Comparison of ENCODE assay signal across 22 cellular contexts in genomic region chr1:65042467-65042866, GRCh38.
"Had no signal": no experiment of that assay in that cellular context is flagged by ENCODE, and none has a peak within 500 bp of the region (broad histone marks: within the 10 kb centered on the region; RNA-seq: fewer than 3 reads in every experiment).

No MANE protein-coding gene starts in this region.

- H3K4me3 Mint-ChIP-seq: memory B cell; naive thymus-derived CD4-positive, alpha-beta T cell; natural killer cell treated with Interleukin-12 subunit alpha and Interleukin-12 subunit beta and Interleukin-15 and Interleukin-18, amount 100 ng/mL, for 72 hours; stimulated activated naive CD8-positive, alpha-beta T cell treated with anti-CD3 and anti-CD28 coated beads, Interleukin-15, Interleukin-2, amounts not matched to agents 100 ng/mL and 50 ng/mL, for 24 hours had no signal

- H3K27ac Mint-ChIP-seq: progenitor cell of endocrine pancreas; stimulated activated naive CD8-positive, alpha-beta T cell treated with anti-CD3 and anti-CD28 coated beads, Interleukin-15, Interleukin-2, amounts not matched to agents 100 ng/mL and 50 ng/mL, for 24 hours had no signal

- ATAC-seq: left cardiac atrium; left lobe of liver; left ventricle myocardium superior; mucosa of descending colon; naive thymus-derived CD4-positive, alpha-beta T cell; right lobe of liver; upper lobe of right lung had no signal

- H3K27me3 Mint-ChIP-seq: memory B cell; naive thymus-derived CD4-positive, alpha-beta T cell; natural killer cell treated with Interleukin-12 subunit alpha and Interleukin-12 subunit beta and Interleukin-15 and Interleukin-18, amount 100 ng/mL, for 72 hours; progenitor cell of endocrine pancreas; stimulated activated naive CD8-positive, alpha-beta T cell treated with anti-CD3 and anti-CD28 coated beads, Interleukin-15, Interleukin-2, amounts not matched to agents 100 ng/mL and 50 ng/mL, for 24 hours had no signal

- DNase-seq: hippocampal formation; kidney glomerular epithelial cell; left cardiac atrium; left ventricle myocardium superior; midbrain; mucosa of descending colon; naive thymus-derived CD4-positive, alpha-beta T cell; ovary; right lobe of liver; stimulated activated CD4-positive, alpha-beta T cell treated with anti-CD3 and anti-CD28 coated beads, Interleukin-1b, Interleukin-23, amount 100 ng/mL, for 48 hours; stimulated activated CD4-positive, alpha-beta T cell treated with anti-CD3 and anti-CD28 coated beads, Interleukin-2, amount 100 ng/mL, for 48 hours; stimulated activated CD4-positive, alpha-beta T cell treated with anti-CD3 and anti-CD28 coated beads, Interleukin-4, amount 100 ng/mL, for 4 hours; stimulated activated CD8-positive, alpha-beta memory T cell treated with anti-CD3 and anti-CD28 coated beads, Interleukin-4, amount 100 ng/mL, for 48 hours; stimulated activated naive CD4-positive, alpha-beta T cell; tibial artery; trophoblast cell; upper lobe of right lung had no signal

- H3K9me3 Mint-ChIP-seq: memory B cell; natural killer cell treated with Interleukin-12 subunit alpha and Interleukin-12 subunit beta and Interleukin-15 and Interleukin-18, amount 100 ng/mL, for 72 hours; stimulated activated naive CD8-positive, alpha-beta T cell treated with anti-CD3 and anti-CD28 coated beads, Interleukin-15, Interleukin-2, amounts not matched to agents 100 ng/mL and 50 ng/mL, for 24 hours had no signal

- H3K36me3 Mint-ChIP-seq: natural killer cell treated with Interleukin-12 subunit alpha and Interleukin-12 subunit beta and Interleukin-15 and Interleukin-18, amount 100 ng/mL, for 72 hours had no signal
